1 cellular context compared by ENCODE assay signal in the genomic region with DNA sequence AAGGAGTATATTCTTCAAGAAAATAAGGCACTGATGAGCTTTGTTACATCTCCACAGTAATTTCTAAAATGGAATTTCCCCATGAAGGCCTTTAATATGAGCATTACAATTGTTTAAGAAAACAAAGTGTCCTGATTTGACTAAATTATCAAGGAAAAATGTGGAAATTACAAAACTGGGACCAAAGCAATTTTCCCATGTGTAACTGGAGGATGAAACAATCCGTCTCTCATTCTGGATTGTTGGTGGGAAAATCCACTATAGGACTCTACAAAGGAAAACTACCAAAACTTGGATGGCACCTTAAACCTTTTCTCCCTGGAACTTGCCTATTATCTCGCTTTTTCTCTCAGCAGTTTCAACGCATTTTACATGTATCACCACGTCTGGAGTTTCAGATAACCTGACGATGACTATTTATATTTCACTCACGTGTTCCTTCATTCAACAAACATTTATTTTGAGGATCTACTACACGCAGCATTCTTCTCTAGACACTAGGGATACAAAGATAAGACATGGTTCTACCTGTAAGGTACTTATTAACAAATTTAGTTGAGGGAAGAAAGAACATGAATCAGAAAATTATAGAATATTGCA.
A peak's percentile ranks its signal among the peaks of the same experiment; 100 is the strongest.
TF ChIP-seq lines count a peak whose summit lies in the region.

No MANE protein-coding gene starts in this region.

TF ChIP-seq in K562, 482 proteins besides CTCF, POLR2A, EP300 and RAD21 (continued from another document and continues in another):
- TF ChIP-seq TAF1 (IDR thresholded peaks at IDR 0.05; ENCODE audit: control insufficient read depth, extremely low read depth, insufficient read depth, low read length, severe bottlenecking) (no peak), POLR2AphosphoS5 (IDR thresholded peaks at IDR 0.05; ENCODE audit: control insufficient read depth, insufficient read depth, low read depth, low read length) (peak; percentile 33; the same call in 1 of the 2 replicates), CC2D1A (IDR thresholded peaks at IDR 0.05) (no peak), ADNP (tag; IDR thresholded peaks at IDR 0.05) (no peak), SOX6 (IDR thresholded peaks at IDR 0.05) (peak; percentile 89), L3MBTL2 (IDR thresholded peaks at IDR 0.05) (peak; percentile 59), NFRKB (IDR thresholded peaks at IDR 0.05; ENCODE audit: low read depth) (no peak), JUND (IDR thresholded peaks at IDR 0.05; ENCODE audit: borderline replicate concordance, low read depth, low read length) (peak; percentile 52; the same call in 1 of the 2 replicates), JUND (tag; IDR thresholded peaks at IDR 0.05; ENCODE audit: borderline replicate concordance, low read depth, low read length) (no peak; the same call in 2 of the 3 replicates), DPF2 (IDR thresholded peaks at IDR 0.05) (peak; percentile 79; the same call in 1 of the 2 replicates), FUS (optimal IDR thresholded peaks at IDR 0.05; ENCODE audit: low read depth, low read length) (no peak), CCNT2 (IDR thresholded peaks at IDR 0.05; ENCODE audit: borderline replicate concordance, extremely low read depth, insufficient read length, low read depth, low read length) (peak; percentile 55), ZNF507 (tag; conservative IDR thresholded peaks at IDR 0.05) (no peak), XRCC5 (IDR thresholded peaks at IDR 0.05; ENCODE audit: low read depth, low read length) (no peak), ZNF316 (IDR thresholded peaks at IDR 0.05) (peak; percentile 78), CXXC5 (CRISPR knock-in tag; IDR thresholded peaks at IDR 0.05) (peak; percentile 69), GATA2 (CRISPR knock-in tag; IDR thresholded peaks at IDR 0.05) (peak; percentile 53; the same call in 1 of the 2 replicates), NBN (IDR thresholded peaks at IDR 0.05; ENCODE audit: low read depth) (peak; percentile 36; the same call in 1 of the 2 replicates), ZKSCAN1 (IDR thresholded peaks at IDR 0.05; ENCODE audit: low read depth, low read length) (no peak), MAFG (tag; conservative IDR thresholded peaks at IDR 0.05) (peak; percentile 66), NCOA1 (IDR thresholded peaks at IDR 0.05; ENCODE audit: low read depth) (peak; percentile 47; the same call in 1 of the 2 replicates), NRF1 (conservative IDR thresholded peaks at IDR 0.05 in 1 of 2, IDR thresholded peaks at IDR 0.05 in 1 of 2) (no peak), ZNF76 (CRISPR knock-in tag; IDR thresholded peaks at IDR 0.05; ENCODE audit: borderline replicate concordance) (no peak), NEUROD1 (IDR thresholded peaks at IDR 0.05; ENCODE audit: borderline replicate concordance, low read depth, low read length, partially characterized antibody) (peak; percentile 4), MXI1 (IDR thresholded peaks at IDR 0.05; ENCODE audit: low read depth, low read length) (no peak), TAL1 (IDR thresholded peaks at IDR 0.05) (peak; percentile 87), TBL1XR1 (IDR thresholded peaks at IDR 0.05; ENCODE audit: low read length in 2 of 2) (peak in 1 of 2 experiments; percentile 67; a peak in 1 of 4 replicates), PPARD (CRISPR knock-in tag; IDR thresholded peaks at IDR 0.05) (no peak), NCOR1 (IDR thresholded peaks at IDR 0.05) (peak; percentile 80), CBFA2T3 (IDR thresholded peaks at IDR 0.05) (peak; percentile 91), BRF1 (IDR thresholded peaks at IDR 0.05; ENCODE audit: borderline replicate concordance, extremely low read depth, insufficient read length) (no peak), TCF3 (CRISPR knock-in tag; IDR thresholded peaks at IDR 0.05) (peak; percentile 90), BRD9 (IDR thresholded peaks at IDR 0.05; ENCODE audit: low read depth, partially characterized antibody) (peak; percentile 40), PML (IDR thresholded peaks at IDR 0.05; ENCODE audit: low read length) (peak; percentile 69; the same call in 1 of the 2 replicates)
- TF ChIP-seq, protein P1, sequence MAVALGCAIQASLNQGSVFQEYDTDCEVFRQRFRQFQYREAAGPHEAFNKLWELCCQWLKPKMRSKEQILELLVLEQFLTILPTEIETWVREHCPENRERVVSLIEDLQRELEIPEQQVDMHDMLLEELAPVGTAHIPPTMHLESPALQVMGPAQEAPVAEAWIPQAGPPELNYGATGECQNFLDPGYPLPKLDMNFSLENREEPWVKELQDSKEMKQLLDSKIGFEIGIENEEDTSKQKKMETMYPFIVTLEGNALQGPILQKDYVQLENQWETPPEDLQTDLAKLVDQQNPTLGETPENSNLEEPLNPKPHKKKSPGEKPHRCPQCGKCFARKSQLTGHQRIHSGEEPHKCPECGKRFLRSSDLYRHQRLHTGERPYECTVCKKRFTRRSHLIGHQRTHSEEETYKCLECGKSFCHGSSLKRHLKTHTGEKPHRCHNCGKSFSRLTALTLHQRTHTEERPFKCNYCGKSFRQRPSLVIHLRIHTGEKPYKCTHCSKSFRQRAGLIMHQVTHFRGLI (CRISPR knock-in tag; IDR thresholded peaks at IDR 0.05), result no peak
- TF ChIP-seq, protein P2, sequence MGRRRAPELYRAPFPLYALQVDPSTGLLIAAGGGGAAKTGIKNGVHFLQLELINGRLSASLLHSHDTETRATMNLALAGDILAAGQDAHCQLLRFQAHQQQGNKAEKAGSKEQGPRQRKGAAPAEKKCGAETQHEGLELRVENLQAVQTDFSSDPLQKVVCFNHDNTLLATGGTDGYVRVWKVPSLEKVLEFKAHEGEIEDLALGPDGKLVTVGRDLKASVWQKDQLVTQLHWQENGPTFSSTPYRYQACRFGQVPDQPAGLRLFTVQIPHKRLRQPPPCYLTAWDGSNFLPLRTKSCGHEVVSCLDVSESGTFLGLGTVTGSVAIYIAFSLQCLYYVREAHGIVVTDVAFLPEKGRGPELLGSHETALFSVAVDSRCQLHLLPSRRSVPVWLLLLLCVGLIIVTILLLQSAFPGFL (CRISPR knock-in tag; IDR thresholded peaks at IDR 0.05), result no peak
- TF ChIP-seq, protein P3, sequence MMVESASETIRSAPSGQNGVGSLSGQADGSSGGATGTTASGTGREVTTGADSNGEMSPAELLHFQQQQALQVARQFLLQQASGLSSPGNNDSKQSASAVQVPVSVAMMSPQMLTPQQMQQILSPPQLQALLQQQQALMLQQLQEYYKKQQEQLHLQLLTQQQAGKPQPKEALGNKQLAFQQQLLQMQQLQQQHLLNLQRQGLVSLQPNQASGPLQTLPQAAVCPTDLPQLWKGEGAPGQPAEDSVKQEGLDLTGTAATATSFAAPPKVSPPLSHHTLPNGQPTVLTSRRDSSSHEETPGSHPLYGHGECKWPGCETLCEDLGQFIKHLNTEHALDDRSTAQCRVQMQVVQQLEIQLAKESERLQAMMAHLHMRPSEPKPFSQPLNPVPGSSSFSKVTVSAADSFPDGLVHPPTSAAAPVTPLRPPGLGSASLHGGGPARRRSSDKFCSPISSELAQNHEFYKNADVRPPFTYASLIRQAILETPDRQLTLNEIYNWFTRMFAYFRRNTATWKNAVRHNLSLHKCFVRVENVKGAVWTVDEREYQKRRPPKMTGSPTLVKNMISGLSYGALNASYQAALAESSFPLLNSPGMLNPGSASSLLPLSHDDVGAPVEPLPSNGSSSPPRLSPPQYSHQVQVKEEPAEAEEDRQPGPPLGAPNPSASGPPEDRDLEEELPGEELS (CRISPR knock-in tag; IDR thresholded peaks at IDR 0.05; ENCODE audit: borderline replicate concordance), result no peak
- TF ChIP-seq, protein P4, sequence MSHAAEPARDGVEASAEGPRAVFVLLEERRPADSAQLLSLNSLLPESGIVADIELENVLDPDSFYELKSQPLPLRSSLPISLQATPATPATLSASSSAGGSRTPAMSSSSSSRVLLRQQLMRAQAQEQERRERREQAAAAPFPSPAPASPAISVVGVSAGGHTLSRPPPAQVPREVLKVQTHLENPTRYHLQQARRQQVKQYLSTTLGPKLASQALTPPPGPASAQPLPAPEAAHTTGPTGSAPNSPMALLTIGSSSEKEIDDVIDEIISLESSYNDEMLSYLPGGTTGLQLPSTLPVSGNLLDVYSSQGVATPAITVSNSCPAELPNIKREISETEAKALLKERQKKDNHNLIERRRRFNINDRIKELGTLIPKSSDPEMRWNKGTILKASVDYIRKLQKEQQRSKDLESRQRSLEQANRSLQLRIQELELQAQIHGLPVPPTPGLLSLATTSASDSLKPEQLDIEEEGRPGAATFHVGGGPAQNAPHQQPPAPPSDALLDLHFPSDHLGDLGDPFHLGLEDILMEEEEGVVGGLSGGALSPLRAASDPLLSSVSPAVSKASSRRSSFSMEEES (CRISPR knock-in tag; IDR thresholded peaks at IDR 0.05), result no peak
- TF ChIP-seq, protein P5, sequence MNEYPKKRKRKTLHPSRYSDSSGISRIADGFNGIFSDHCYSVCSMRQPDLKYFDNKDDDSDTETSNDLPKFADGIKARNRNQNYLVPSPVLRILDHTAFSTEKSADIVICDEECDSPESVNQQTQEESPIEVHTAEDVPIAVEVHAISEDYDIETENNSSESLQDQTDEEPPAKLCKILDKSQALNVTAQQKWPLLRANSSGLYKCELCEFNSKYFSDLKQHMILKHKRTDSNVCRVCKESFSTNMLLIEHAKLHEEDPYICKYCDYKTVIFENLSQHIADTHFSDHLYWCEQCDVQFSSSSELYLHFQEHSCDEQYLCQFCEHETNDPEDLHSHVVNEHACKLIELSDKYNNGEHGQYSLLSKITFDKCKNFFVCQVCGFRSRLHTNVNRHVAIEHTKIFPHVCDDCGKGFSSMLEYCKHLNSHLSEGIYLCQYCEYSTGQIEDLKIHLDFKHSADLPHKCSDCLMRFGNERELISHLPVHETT (CRISPR knock-in tag; conservative IDR thresholded peaks at IDR 0.05 in 1 of 2, IDR thresholded peaks at IDR 0.05 in 1 of 2), result no peak
- TF ChIP-seq, protein P6, sequence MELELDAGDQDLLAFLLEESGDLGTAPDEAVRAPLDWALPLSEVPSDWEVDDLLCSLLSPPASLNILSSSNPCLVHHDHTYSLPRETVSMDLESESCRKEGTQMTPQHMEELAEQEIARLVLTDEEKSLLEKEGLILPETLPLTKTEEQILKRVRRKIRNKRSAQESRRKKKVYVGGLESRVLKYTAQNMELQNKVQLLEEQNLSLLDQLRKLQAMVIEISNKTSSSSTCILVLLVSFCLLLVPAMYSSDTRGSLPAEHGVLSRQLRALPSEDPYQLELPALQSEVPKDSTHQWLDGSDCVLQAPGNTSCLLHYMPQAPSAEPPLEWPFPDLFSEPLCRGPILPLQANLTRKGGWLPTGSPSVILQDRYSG (tag; conservative IDR thresholded peaks at IDR 0.05; ENCODE audit: low read depth), result no peak
- TF ChIP-seq, protein P7, sequence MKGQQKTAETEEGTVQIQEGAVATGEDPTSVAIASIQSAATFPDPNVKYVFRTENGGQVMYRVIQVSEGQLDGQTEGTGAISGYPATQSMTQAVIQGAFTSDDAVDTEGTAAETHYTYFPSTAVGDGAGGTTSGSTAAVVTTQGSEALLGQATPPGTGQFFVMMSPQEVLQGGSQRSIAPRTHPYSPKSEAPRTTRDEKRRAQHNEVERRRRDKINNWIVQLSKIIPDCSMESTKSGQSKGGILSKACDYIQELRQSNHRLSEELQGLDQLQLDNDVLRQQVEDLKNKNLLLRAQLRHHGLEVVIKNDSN (CRISPR knock-in tag; IDR thresholded peaks at IDR 0.05), result no peak
- TF ChIP-seq, protein P8, sequence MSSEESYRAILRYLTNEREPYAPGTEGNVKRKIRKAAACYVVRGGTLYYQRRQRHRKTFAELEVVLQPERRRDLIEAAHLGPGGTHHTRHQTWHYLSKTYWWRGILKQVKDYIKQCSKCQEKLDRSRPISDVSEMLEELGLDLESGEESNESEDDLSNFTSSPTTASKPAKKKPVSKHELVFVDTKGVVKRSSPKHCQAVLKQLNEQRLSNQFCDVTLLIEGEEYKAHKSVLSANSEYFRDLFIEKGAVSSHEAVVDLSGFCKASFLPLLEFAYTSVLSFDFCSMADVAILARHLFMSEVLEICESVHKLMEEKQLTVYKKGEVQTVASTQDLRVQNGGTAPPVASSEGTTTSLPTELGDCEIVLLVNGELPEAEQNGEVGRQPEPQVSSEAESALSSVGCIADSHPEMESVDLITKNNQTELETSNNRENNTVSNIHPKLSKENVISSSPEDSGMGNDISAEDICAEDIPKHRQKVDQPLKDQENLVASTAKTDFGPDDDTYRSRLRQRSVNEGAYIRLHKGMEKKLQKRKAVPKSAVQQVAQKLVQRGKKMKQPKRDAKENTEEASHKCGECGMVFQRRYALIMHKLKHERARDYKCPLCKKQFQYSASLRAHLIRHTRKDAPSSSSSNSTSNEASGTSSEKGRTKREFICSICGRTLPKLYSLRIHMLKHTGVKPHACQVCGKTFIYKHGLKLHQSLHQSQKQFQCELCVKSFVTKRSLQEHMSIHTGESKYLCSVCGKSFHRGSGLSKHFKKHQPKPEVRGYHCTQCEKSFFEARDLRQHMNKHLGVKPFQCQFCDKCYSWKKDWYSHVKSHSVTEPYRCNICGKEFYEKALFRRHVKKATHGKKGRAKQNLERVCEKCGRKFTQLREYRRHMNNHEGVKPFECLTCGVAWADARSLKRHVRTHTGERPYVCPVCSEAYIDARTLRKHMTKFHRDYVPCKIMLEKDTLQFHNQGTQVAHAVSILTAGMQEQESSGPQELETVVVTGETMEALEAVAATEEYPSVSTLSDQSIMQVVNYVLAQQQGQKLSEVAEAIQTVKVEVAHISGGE (CRISPR knock-in tag; IDR thresholded peaks at IDR 0.05), result no peak
- TF ChIP-seq, protein P9, sequence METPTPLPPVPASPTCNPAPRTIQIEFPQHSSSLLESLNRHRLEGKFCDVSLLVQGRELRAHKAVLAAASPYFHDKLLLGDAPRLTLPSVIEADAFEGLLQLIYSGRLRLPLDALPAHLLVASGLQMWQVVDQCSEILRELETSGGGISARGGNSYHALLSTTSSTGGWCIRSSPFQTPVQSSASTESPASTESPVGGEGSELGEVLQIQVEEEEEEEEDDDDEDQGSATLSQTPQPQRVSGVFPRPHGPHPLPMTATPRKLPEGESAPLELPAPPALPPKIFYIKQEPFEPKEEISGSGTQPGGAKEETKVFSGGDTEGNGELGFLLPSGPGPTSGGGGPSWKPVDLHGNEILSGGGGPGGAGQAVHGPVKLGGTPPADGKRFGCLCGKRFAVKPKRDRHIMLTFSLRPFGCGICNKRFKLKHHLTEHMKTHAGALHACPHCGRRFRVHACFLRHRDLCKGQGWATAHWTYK (CRISPR knock-in tag; IDR thresholded peaks at IDR 0.05), result no peak
- TF ChIP-seq, protein P10, sequence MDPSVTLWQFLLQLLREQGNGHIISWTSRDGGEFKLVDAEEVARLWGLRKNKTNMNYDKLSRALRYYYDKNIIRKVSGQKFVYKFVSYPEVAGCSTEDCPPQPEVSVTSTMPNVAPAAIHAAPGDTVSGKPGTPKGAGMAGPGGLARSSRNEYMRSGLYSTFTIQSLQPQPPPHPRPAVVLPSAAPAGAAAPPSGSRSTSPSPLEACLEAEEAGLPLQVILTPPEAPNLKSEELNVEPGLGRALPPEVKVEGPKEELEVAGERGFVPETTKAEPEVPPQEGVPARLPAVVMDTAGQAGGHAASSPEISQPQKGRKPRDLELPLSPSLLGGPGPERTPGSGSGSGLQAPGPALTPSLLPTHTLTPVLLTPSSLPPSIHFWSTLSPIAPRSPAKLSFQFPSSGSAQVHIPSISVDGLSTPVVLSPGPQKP (CRISPR knock-in tag; IDR thresholded peaks at IDR 0.05), result no peak
- TF ChIP-seq, protein P11, sequence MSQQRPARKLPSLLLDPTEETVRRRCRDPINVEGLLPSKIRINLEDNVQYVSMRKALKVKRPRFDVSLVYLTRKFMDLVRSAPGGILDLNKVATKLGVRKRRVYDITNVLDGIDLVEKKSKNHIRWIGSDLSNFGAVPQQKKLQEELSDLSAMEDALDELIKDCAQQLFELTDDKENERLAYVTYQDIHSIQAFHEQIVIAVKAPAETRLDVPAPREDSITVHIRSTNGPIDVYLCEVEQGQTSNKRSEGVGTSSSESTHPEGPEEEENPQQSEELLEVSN (IDR thresholded peaks at IDR 0.05; ENCODE audit: borderline replicate concordance in 1 of 2, extremely low read depth in 1 of 2, insufficient read depth in 1 of 2, insufficient read length in 1 of 2, low read depth in 1 of 2, low read length in 1 of 2, poor library complexity in 1 of 2, severe bottlenecking in 1 of 2), result peak in 1 of 2 experiments; percentile 11
